In genomic region chr10:122546242-122546641, GRCh38 we compare ENCODE assay signal across 39 cellular contexts. TPM values are rescaled to one million over a fixed set of nuclear protein-coding genes. Genes with fewer than 3 reads are reported as not detected.
"Had no signal": no experiment of that assay in that cellular context is flagged by ENCODE, and none has a peak within 500 bp of the region (broad histone marks: within the 10 kb centered on the region; RNA-seq: fewer than 3 reads in every experiment).

No MANE protein-coding gene starts in this region.

- H3K4me3 ChIP-seq: adrenal gland, body of pancreas, cardiac muscle cell, colonic mucosa, esophagus squamous epithelium, gastroesophageal sphincter, heart right ventricle, hepatocyte had no signal

- H3K4me3 Mint-ChIP-seq: activated CD4-positive, alpha-beta memory T cell treated with anti-CD3 and anti-CD28 coated beads for 36 hours; activated CD4-positive, alpha-beta T cell treated with anti-CD3 and anti-CD28 coated beads for 36 hours; activated CD4-positive, alpha-beta T cell treated with anti-CD3 and anti-CD28 coated beads, Interleukin-2, amount 10 ng/mL, durations not matched to agents 24 days and 14 days; activated CD8-positive, alpha-beta memory T cell treated with anti-CD3 and anti-CD28 coated beads, Interleukin-2, amount 10 ng/mL, durations not matched to agents 7 days and 5 days; activated CD8-positive, alpha-beta T cell treated with anti-CD3 and anti-CD28 coated beads, Interleukin-2, amount 10 ng/mL, durations not matched to agents 7 days and 5 days; activated naive CD4-positive, alpha-beta T cell treated with anti-CD3 and anti-CD28 coated beads, Interleukin-2, amount 10 ng/mL, durations not matched to agents 7 days and 5 days; activated T-helper 1 cell treated with anti-CD3 and anti-CD28 coated beads, Interleukin-12 subunit alpha, Interleukin-12 subunit beta, Interleukin-2, Interleukin-4 antibody, amounts not matched to agents 30 ng/mL and 10 ng/mL and 1 ng/mL, durations not matched to agents 14 hours and 24 hours and 36 hours; T-helper 17 cell; T-helper 2 cell treated with Interferon-gamma antibody and Interleukin-4, amounts not matched to agents 5 μg/mL and 100 μg/mL, for 36 hours had no signal

- DNase-seq: activated CD4-positive, alpha-beta memory T cell treated with anti-CD3 and anti-CD28 coated beads for 36 hours; activated CD4-positive, alpha-beta T cell treated with anti-CD3 and anti-CD28 coated beads for 36 hours; activated CD4-positive, alpha-beta T cell treated with anti-CD3 and anti-CD28 coated beads, Interleukin-2, amount 10 ng/mL, durations not matched to agents 24 days and 14 days; activated CD4-positive, CD25-positive, alpha-beta regulatory T cell; activated CD4-positive, CD25-positive, alpha-beta regulatory T cell treated with anti-CD3 and anti-CD28 coated beads, Interleukin-2, amount 50 U/mL, for 72 hours; activated CD8-positive, alpha-beta memory T cell treated with anti-CD3 and anti-CD28 coated beads, Interleukin-2, amount 10 ng/mL, durations not matched to agents 7 days and 5 days; activated CD8-positive, alpha-beta memory T cell treated with anti-CD3 and anti-CD28 coated beads, Interleukin-2, amount 50 U/mL, for 4 hours; activated CD8-positive, alpha-beta T cell treated with anti-CD3 and anti-CD28 coated beads, Interleukin-2, amount 10 ng/mL, durations not matched to agents 7 days and 5 days; activated gamma-delta T cell; activated naive CD4-positive, alpha-beta T cell; activated naive CD4-positive, alpha-beta T cell treated with anti-CD3 and anti-CD28 coated beads, Interleukin-2, amount 10 ng/mL, durations not matched to agents 7 days and 5 days; activated T-cell treated with anti-CD3 and anti-CD28 coated beads, Interleukin-2, amount 50 U/mL, for 1 hour; activated T-cell treated with anti-CD3 and anti-CD28 coated beads, Interleukin-2, amount 50 U/mL, for 48 hours; adrenal gland; amygdala; aorta; body of pancreas; central memory CD4-positive, alpha-beta T cell; cerebellar nuclear complex; colonic mucosa; effector memory CD4-positive, alpha-beta T cell; erythroblast; esophagus squamous epithelium; foreskin melanocyte; heart right ventricle; T-helper 1 cell; T-helper 17 cell; T1000; WERI-Rb-1 had no signal

- H2AFZ ChIP-seq: hepatocyte had no signal

- H3K4me1 ChIP-seq: adrenal gland, gastroesophageal sphincter had no signal

- H3K79me2 ChIP-seq: hepatocyte had no signal

- H3K27ac Mint-ChIP-seq: activated CD4-positive, alpha-beta memory T cell treated with anti-CD3 and anti-CD28 coated beads for 36 hours; activated CD4-positive, alpha-beta T cell treated with anti-CD3 and anti-CD28 coated beads for 36 hours; activated CD4-positive, alpha-beta T cell treated with anti-CD3 and anti-CD28 coated beads, Interleukin-2, amount 10 ng/mL, durations not matched to agents 24 days and 14 days; activated CD8-positive, alpha-beta memory T cell treated with anti-CD3 and anti-CD28 coated beads, Interleukin-2, amount 10 ng/mL, durations not matched to agents 7 days and 5 days; activated CD8-positive, alpha-beta T cell treated with anti-CD3 and anti-CD28 coated beads, Interleukin-2, amount 10 ng/mL, durations not matched to agents 7 days and 5 days; activated naive CD4-positive, alpha-beta T cell treated with anti-CD3 and anti-CD28 coated beads, Interleukin-2, amount 10 ng/mL, durations not matched to agents 7 days and 5 days; activated naive CD4-positive, alpha-beta T cell treated with anti-CD3 and anti-CD28 coated beads, Interleukin-2, amount 50 U/mL, for 72 hours; activated T-helper 1 cell treated with anti-CD3 and anti-CD28 coated beads, Interleukin-12 subunit alpha, Interleukin-12 subunit beta, Interleukin-2, Interleukin-4 antibody, amounts not matched to agents 30 ng/mL and 10 ng/mL and 1 ng/mL, durations not matched to agents 14 hours and 24 hours and 36 hours; T-helper 17 cell; T-helper 2 cell treated with Interferon-gamma antibody and Interleukin-4, amounts not matched to agents 5 μg/mL and 100 μg/mL, for 36 hours had no signal

- H3K36me3 Mint-ChIP-seq: activated CD4-positive, alpha-beta memory T cell treated with anti-CD3 and anti-CD28 coated beads for 36 hours; activated CD8-positive, alpha-beta memory T cell treated with anti-CD3 and anti-CD28 coated beads, Interleukin-2, amount 10 ng/mL, durations not matched to agents 7 days and 5 days; activated naive CD4-positive, alpha-beta T cell treated with anti-CD3 and anti-CD28 coated beads, Interleukin-2, amount 10 ng/mL, durations not matched to agents 7 days and 5 days; activated naive CD4-positive, alpha-beta T cell treated with anti-CD3 and anti-CD28 coated beads, Interleukin-2, amount 50 U/mL, for 72 hours had no signal

- H3K27me3 Mint-ChIP-seq: activated CD4-positive, alpha-beta memory T cell treated with anti-CD3 and anti-CD28 coated beads for 36 hours; activated CD4-positive, alpha-beta T cell treated with anti-CD3 and anti-CD28 coated beads for 36 hours; activated naive CD4-positive, alpha-beta T cell treated with anti-CD3 and anti-CD28 coated beads, Interleukin-2, amount 10 ng/mL, durations not matched to agents 7 days and 5 days; T-helper 17 cell had no signal

- H3K27me3 ChIP-seq: adrenal gland, body of pancreas, cardiac muscle cell, colonic mucosa, esophagus squamous epithelium, gastroesophageal sphincter, heart right ventricle, hepatocyte had no signal

- H3K9me3 Mint-ChIP-seq: activated CD4-positive, alpha-beta memory T cell treated with anti-CD3 and anti-CD28 coated beads for 36 hours; activated CD4-positive, alpha-beta T cell treated with anti-CD3 and anti-CD28 coated beads, Interleukin-2, amount 10 ng/mL, durations not matched to agents 24 days and 14 days; activated naive CD4-positive, alpha-beta T cell treated with anti-CD3 and anti-CD28 coated beads, Interleukin-2, amount 10 ng/mL, durations not matched to agents 7 days and 5 days; activated naive CD4-positive, alpha-beta T cell treated with anti-CD3 and anti-CD28 coated beads, Interleukin-2, amount 50 U/mL, for 72 hours; activated T-helper 1 cell treated with anti-CD3 and anti-CD28 coated beads, Interleukin-12 subunit alpha, Interleukin-12 subunit beta, Interleukin-2, Interleukin-4 antibody, amounts not matched to agents 30 ng/mL and 10 ng/mL and 1 ng/mL, durations not matched to agents 14 hours and 24 hours and 36 hours; T-helper 2 cell treated with Interferon-gamma antibody and Interleukin-4, amounts not matched to agents 5 μg/mL and 100 μg/mL, for 36 hours had no signal

- H3K27ac ChIP-seq: adrenal gland, body of pancreas, cardiac muscle cell, colonic mucosa, esophagus squamous epithelium, gastroesophageal sphincter, heart right ventricle, hepatocyte, WERI-Rb-1 had no signal

- H3K36me3 ChIP-seq: adrenal gland, cardiac muscle cell, colonic mucosa, esophagus squamous epithelium, gastroesophageal sphincter, heart right ventricle, WERI-Rb-1 had no signal

- H3K9me3 ChIP-seq: adrenal gland, body of pancreas, colonic mucosa, esophagus squamous epithelium, gastroesophageal sphincter, heart right ventricle had no signal

- H3K4me2 ChIP-seq: hepatocyte had no signal

RNA-seq across cellular contexts. Expression of gene DMBT1, which starts 14.3 kb away (rescaled TPM):
- total RNA-seq: activated CD4-positive, alpha-beta memory T cell treated with anti-CD3 and anti-CD28 coated beads for 36 hours; activated CD4-positive, alpha-beta T cell treated with anti-CD3 and anti-CD28 coated beads for 36 hours; activated CD4-positive, alpha-beta T cell treated with anti-CD3 and anti-CD28 coated beads, Interleukin-2, amount 10 ng/mL, durations not matched to agents 24 days and 14 days; activated CD8-positive, alpha-beta memory T cell treated with anti-CD3 and anti-CD28 coated beads for 36 hours; activated CD8-positive, alpha-beta memory T cell treated with anti-CD3 and anti-CD28 coated beads, Interleukin-2, amount 10 ng/mL, durations not matched to agents 7 days and 5 days; activated CD8-positive, alpha-beta T cell treated with anti-CD3 and anti-CD28 coated beads, Interleukin-2, amount 10 ng/mL, durations not matched to agents 7 days and 5 days; activated naive CD4-positive, alpha-beta T cell treated with anti-CD3 and anti-CD28 coated beads, Interleukin-2, amount 50 U/mL, for 72 hours; activated T-helper 1 cell treated with anti-CD3 and anti-CD28 coated beads, Interleukin-12 subunit alpha, Interleukin-12 subunit beta, Interleukin-2, Interleukin-4 antibody, amounts not matched to agents 30 ng/mL and 10 ng/mL and 1 ng/mL, durations not matched to agents 14 hours and 24 hours and 36 hours; cardiac muscle cell; dermis microvascular lymphatic vessel endothelial cell; fibroblast of villous mesenchyme; T-helper 17 cell had no signal
- polyA plus RNA-seq: cardiac muscle cell, fibroblast of lung, hepatocyte had no signal
